21 cellular contexts compared by ENCODE assay signal in the genomic region with DNA sequence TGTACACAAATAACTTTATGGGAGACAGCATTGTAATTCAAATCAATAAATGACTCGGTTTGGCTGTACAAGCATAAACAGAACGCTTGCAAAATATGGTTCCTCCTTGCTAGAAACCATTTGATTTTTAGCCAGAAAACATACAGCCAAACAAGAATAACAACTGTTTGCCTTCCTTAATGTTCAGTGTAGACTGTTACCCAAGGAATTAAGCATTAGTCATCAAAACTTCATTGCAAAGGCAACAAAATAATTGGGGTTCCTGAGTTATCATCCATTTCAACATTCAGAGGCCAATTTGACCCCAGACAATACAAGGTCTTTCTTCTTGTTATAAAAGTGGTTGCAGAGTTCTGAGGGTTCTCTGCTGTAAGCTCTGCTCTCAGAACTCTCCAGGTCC.
A peak's percentile ranks its signal among the peaks of the same experiment; 100 is the strongest.
DNase-seq lines count a peak whose midpoint lies in the region; ATAC-seq, FAIRE-seq and TF ChIP-seq lines count a peak whose summit lies in the region.
"Had no signal": no experiment of that assay in that cellular context is flagged by ENCODE, and none has a peak within 500 bp of the region (broad histone marks: within the 10 kb centered on the region; RNA-seq: fewer than 3 reads in every experiment).

No MANE protein-coding gene starts in this region.

- H3K4me1 ChIP-seq in A549 (no peaks in the 10 kb centered on the region), endodermal cell (ENCODE audit: control insufficient read depth, insufficient read depth, low read length) (no peaks in the 10 kb centered on the region), mesodermal cell (ENCODE audit: control insufficient read depth, insufficient read depth, low read length, poor library complexity, severe bottlenecking) (no peaks in the 10 kb centered on the region)

- no peak for FAIRE-seq in A549 (lab: Jason Lieb, UNC)
- FAIRE-seq: A204.1, GM12891, GM18507 had no signal

- no peak for TF ChIP-seq CTCF in A549 (IDR thresholded peaks at IDR 0.05)
- TF ChIP-seq CTCF in LNCaP clone FGC (IDR thresholded peaks at IDR 0.05; ENCODE audit: control insufficient read depth, extremely low read depth, insufficient read depth): no peak
- TF ChIP-seq CTCF in endodermal cell (conservative IDR thresholded peaks at IDR 0.05): no peak

- no peaks in the 10 kb centered on the region for H3K36me3 Mint-ChIP-seq in endodermal cell (ENCODE audit: low read depth)
- H3K36me3 Mint-ChIP-seq: CD4-positive, alpha-beta memory T cell had no signal

- POLR2A ChIA-PET in A549 (lab: Yijun Ruan, JAX): no interaction called here

- no peak overlapping the region for H3K9ac ChIP-seq in endodermal cell (ENCODE audit: extremely low read depth, low read length, poor library complexity, severe bottlenecking)

- CTCF ChIA-PET in A549 (lab: Yijun Ruan, JAX): interaction anchor here (1.1 to 1.4 kb wide), 2 partner anchors 25 to 602 kb away, joined by 3 to 4 read pairs; no protein-coding TSS in a partner anchor

- no peak overlapping the region for H3K4me3 Mint-ChIP-seq in endodermal cell
- H3K4me3 Mint-ChIP-seq: CD4-positive, alpha-beta memory T cell; GM23338; H9 had no signal

- H3K4me1 Mint-ChIP-seq in endodermal cell: no peaks in the 10 kb centered on the region
- H3K4me1 Mint-ChIP-seq: CD4-positive, alpha-beta memory T cell; GM23338; H9 had no signal

- H3K27ac ChIP-seq in A549: no peak overlapping the region
- H3K27ac ChIP-seq in endodermal cell (ENCODE audit: low read depth, low read length): no peak overlapping the region
- H3K27ac ChIP-seq in mesodermal cell (ENCODE audit: low read depth, low read length, severe bottlenecking): peak overlapping the region; percentile 37

- H3K4me3 ChIP-seq in A549: no peak overlapping the region
- no peak overlapping the region for H3K4me3 ChIP-seq in LNCaP clone FGC (ENCODE audit: low read depth, low read length)
- no peak overlapping the region for H3K4me3 ChIP-seq in endodermal cell (ENCODE audit: low read length)
- no peak overlapping the region for H3K4me3 ChIP-seq in mesodermal cell (ENCODE audit: extremely low read depth, insufficient read depth, low read length, poor library complexity, severe bottlenecking)
- H3K4me3 ChIP-seq: GM23338 had no signal

- H3K36me3 ChIP-seq in endodermal cell (ENCODE audit: control insufficient read depth, insufficient read depth, low read length): no peaks in the 10 kb centered on the region
- H3K36me3 ChIP-seq in mesodermal cell (ENCODE audit: control insufficient read depth, insufficient read depth, low read length): peaks cover 4% of the 10 kb centered on the region

- H3K27me3 Mint-ChIP-seq in endodermal cell (ENCODE audit: insufficient read depth): peaks cover 3% of the 10 kb centered on the region

- H3K27me3 ChIP-seq in endodermal cell (ENCODE audit: control insufficient read depth, insufficient read depth, low read length, poor library complexity, severe bottlenecking): no peaks in the 10 kb centered on the region

- TF ChIP-seq EP300 in A549 (IDR thresholded peaks at IDR 0.05): no peak

- no peak for TF ChIP-seq POLR2A in A549 (IDR thresholded peaks at IDR 0.05; ENCODE audit: low read length)

- ATAC-seq in A549: no peak
- ATAC-seq: GM23338, HCT116 had no signal

- H3K27ac Mint-ChIP-seq in endodermal cell: peak overlapping the region; percentile 13
- H3K27ac Mint-ChIP-seq: CD4-positive, alpha-beta memory T cell; GM23338; H9 had no signal

- DNase-seq in A549 (ENCODE audit: low read depth in 1 of 2, low spot score in 1 of 2) (no peak), LNCaP clone FGC (ENCODE audit: low read depth) (peak; percentile 76), endodermal cell (no peak), occipital lobe (lab: John Stamatoyannopoulos, UW) (no peak), A172 (ENCODE audit: low spot score) (no peak)
- DNase-seq in activated CD4-positive, alpha-beta T cell treated with anti-CD3 and anti-CD28 coated beads, Interleukin-2, amount 50 U/mL, for 1 hour: no peak
- DNase-seq: ACHN; AML-193; C1 segment of cervical spinal cord; Calu3; CD4-positive, alpha-beta memory T cell; DMS53; DMS79 treated with DMSO at 0.1 percent for 48 hours; GF-D8; H9 had no signal

- no peak overlapping the region for H3K4me2 ChIP-seq in A549
- H3K4me2 ChIP-seq: GM23338 had no signal

- 5% methylated on average over 2 of the region's 2 CpGs for WGBS in A549 (ENCODE audit: missing lambda C conversion rate)
- 84 to 90% methylated on average over 2 of the region's 2 CpGs for WGBS in endodermal cell (ENCODE audit: insufficient coverage in 1 of 2, insufficient read length in 1 of 2), 2 experiments
- 94% methylated on average over 2 of the region's 2 CpGs for WGBS in mesodermal cell (ENCODE audit: insufficient coverage in 2 of 2), 2 experiments

- no peaks in the 10 kb centered on the region for H3K9me3 Mint-ChIP-seq in endodermal cell
- H3K9me3 Mint-ChIP-seq: GM23338, H9 had no signal

- TF ChIP-seq RAD21 in A549 (conservative IDR thresholded peaks at IDR 0.05 in 1 of 2, IDR thresholded peaks at IDR 0.05 in 1 of 2): no peak

- H3K9me3 ChIP-seq in A549 (no peaks in the 10 kb centered on the region), endodermal cell (ENCODE audit: control insufficient read depth, low read length) (no peaks in the 10 kb centered on the region), mesodermal cell (ENCODE audit: control insufficient read depth, low read length) (peaks cover under 1% of the 10 kb centered on the region)

TF ChIP-seq in A549, 52 proteins besides CTCF, POLR2A, EP300 and RAD21:
- TF ChIP-seq MAFK (IDR thresholded peaks at IDR 0.05; ENCODE audit: partially characterized antibody): peak; percentile 24
- TF ChIP-seq ZSCAN20 (CRISPR knock-in tag; IDR thresholded peaks at IDR 0.05): no peak
